ENCODE assay signal across 1 cellular context in genomic region chr3:134466366-134466765, GRCh38.
TF ChIP-seq lines count a peak whose summit lies in the region.

No MANE protein-coding gene starts in this region.

TF ChIP-seq in IMR-90, 13 proteins besides CTCF, POLR2A, EP300 and RAD21:
- TF ChIP-seq MXI1 (IDR thresholded peaks at IDR 0.05; ENCODE audit: borderline replicate concordance, low read depth, low read length) = no peak
- TF ChIP-seq CHD1 (IDR thresholded peaks at IDR 0.05; ENCODE audit: low read depth, low read length) = no peak
- TF ChIP-seq MAFK (IDR thresholded peaks at IDR 0.05; ENCODE audit: low read depth, low read length) = no peak
- TF ChIP-seq NFE2L2 (IDR thresholded peaks at IDR 0.05; ENCODE audit: low read depth, low read length) = no peak
- no peak for TF ChIP-seq CEBPB (IDR thresholded peaks at IDR 0.05; ENCODE audit: low read depth, low read length)
- TF ChIP-seq RFX5 (IDR thresholded peaks at IDR 0.05; ENCODE audit: low read depth, low read length) = no peak
TF ChIP-seq in IMR-90: peak in this region for 0.
